In genomic region chr17:78528541-78528940, GRCh38 we compare ENCODE assay signal across 13 cellular contexts. TPM values are rescaled to one million over a fixed set of nuclear protein-coding genes. Genes with fewer than 3 reads are reported as not detected.
A peak's percentile ranks its signal among the peaks of the same experiment; 100 is the strongest.
DNase-seq lines count a peak whose midpoint lies in the region; ATAC-seq and TF ChIP-seq lines count a peak whose summit lies in the region.
"Had no signal": no experiment of that assay in that cellular context is flagged by ENCODE, and none has a peak within 500 bp of the region (broad histone marks: within the 10 kb centered on the region; RNA-seq: fewer than 3 reads in every experiment).

No MANE protein-coding gene starts in this region.

- POLR2A ChIA-PET in WTC11 (lab: Charles Lee), result no interaction called here

- H3K36me3 Mint-ChIP-seq in WTC11 (no peaks in the 10 kb centered on the region), natural killer cell (no peaks in the 10 kb centered on the region)

- H3K27ac Mint-ChIP-seq in WTC11 (no peak overlapping the region), natural killer cell (no peak overlapping the region)
- H3K27ac Mint-ChIP-seq: activated naive CD4-positive, alpha-beta T cell treated with anti-CD3 and anti-CD28 coated beads for 36 hours; stimulated activated naive CD8-positive, alpha-beta T cell treated with anti-CD3 and anti-CD28 coated beads, Interleukin-15, Interleukin-2, amounts not matched to agents 100 ng/mL and 50 ng/mL, for 24 hours had no signal

- peak; percentile 55 for DNase-seq in activated effector memory CD4-positive, alpha-beta T cell treated with anti-CD3 and anti-CD28 coated beads, Interleukin-2, amount 50 U/mL, for 16 hours
- no peak for DNase-seq in activated effector memory CD4-positive, alpha-beta T cell treated with Interleukin-2 at 50 U/mL for 16 hours
- DNase-seq in NCI-H2171 treated with DMSO at 0.1 percent for 48 hours (lab: John Stamatoyannopoulos, UW), result peak; percentile 97
- DNase-seq in WTC11 (ENCODE audit: low spot score), result no peak
- no peak for DNase-seq in AG08395 (ENCODE audit: low spot score)
- no peak for DNase-seq in natural killer cell
- DNase-seq: activated naive CD4-positive, alpha-beta T cell treated with anti-CD3 and anti-CD28 coated beads for 36 hours; Caco-2; foreskin keratinocyte had no signal

- no peaks in the 10 kb centered on the region; the same call in 1 of the 2 replicates for H3K27me3 Mint-ChIP-seq in WTC11 (ENCODE audit: low read depth)
- H3K27me3 Mint-ChIP-seq in natural killer cell (ENCODE audit: low read depth in 2 of 2), result no peaks in the 10 kb centered on the region
- H3K27me3 Mint-ChIP-seq: stimulated activated naive CD8-positive, alpha-beta T cell treated with anti-CD3 and anti-CD28 coated beads, Interleukin-15, Interleukin-2, amounts not matched to agents 100 ng/mL and 50 ng/mL, for 24 hours had no signal

- ATAC-seq in WTC11 (peak; percentile 79), GM19035 (IDR thresholded peaks at IDR 0.05; ENCODE audit: unreplicated experiment) (no peak), GM18858 (IDR thresholded peaks at IDR 0.05; ENCODE audit: unreplicated experiment) (no peak), natural killer cell (no peak)
- ATAC-seq: foreskin keratinocyte, SK-N-SH treated with all-trans-retinoic acid at 6 μM for 48 hours had no signal

- CTCF ChIA-PET in WTC11 (lab: Charles Lee), result interaction anchor here (0.9 kb wide), 1 partner anchor 39 kb away, joined by 3 read pairs; no protein-coding TSS in a partner anchor

- intact Hi-C loops in natural killer cell (cut with micrococcal nuclease), result no loop called here

- H3K4me3 Mint-ChIP-seq in WTC11, result no peak overlapping the region
- no peak overlapping the region for H3K4me3 Mint-ChIP-seq in natural killer cell
- H3K4me3 Mint-ChIP-seq: activated naive CD4-positive, alpha-beta T cell treated with anti-CD3 and anti-CD28 coated beads for 36 hours; stimulated activated naive CD8-positive, alpha-beta T cell treated with anti-CD3 and anti-CD28 coated beads, Interleukin-15, Interleukin-2, amounts not matched to agents 100 ng/mL and 50 ng/mL, for 24 hours had no signal

- H3K9me3 Mint-ChIP-seq in WTC11 (no peaks in the 10 kb centered on the region), natural killer cell (no peaks in the 10 kb centered on the region)
- H3K9me3 Mint-ChIP-seq: activated naive CD4-positive, alpha-beta T cell treated with anti-CD3 and anti-CD28 coated beads for 36 hours; stimulated activated naive CD8-positive, alpha-beta T cell treated with anti-CD3 and anti-CD28 coated beads, Interleukin-15, Interleukin-2, amounts not matched to agents 100 ng/mL and 50 ng/mL, for 24 hours had no signal

- TF ChIP-seq CTCF in WTC11 (IDR thresholded peaks at IDR 0.05) (no peak), natural killer cell (IDR thresholded peaks at IDR 0.05) (no peak)

- H3K4me1 Mint-ChIP-seq in WTC11 (peaks cover 9% of the 10 kb centered on the region), natural killer cell (peaks cover 0 to 5% of the 10 kb centered on the region in 2 donors)

TF ChIP-seq in WTC11, 78 proteins besides CTCF, POLR2A, EP300 and RAD21:
- no peak for TF ChIP-seq IRF2 (CRISPR knock-in tag; IDR thresholded peaks at IDR 0.05; ENCODE audit: borderline replicate concordance, low read depth)
- no peak for TF ChIP-seq ZNF671 (CRISPR knock-in tag; IDR thresholded peaks at IDR 0.05)
- TF ChIP-seq NR3C1 (CRISPR knock-in tag; conservative IDR thresholded peaks at IDR 0.05; ENCODE audit: low read depth), result no peak
- no peak for TF ChIP-seq ZNF396 (CRISPR knock-in tag; IDR thresholded peaks at IDR 0.05; ENCODE audit: borderline replicate concordance)
- TF ChIP-seq ZNF263 (CRISPR knock-in tag; IDR thresholded peaks at IDR 0.05; ENCODE audit: low read depth), result no peak
- TF ChIP-seq FOXK1 (CRISPR knock-in tag; IDR thresholded peaks at IDR 0.05), result no peak
- TF ChIP-seq ZBTB21 (CRISPR knock-in tag; IDR thresholded peaks at IDR 0.05; ENCODE audit: borderline replicate concordance), result no peak
- no peak for TF ChIP-seq NR1H2 (CRISPR knock-in tag; IDR thresholded peaks at IDR 0.05)
- TF ChIP-seq GRHL2 (CRISPR knock-in tag; IDR thresholded peaks at IDR 0.05; ENCODE audit: insufficient replicate concordance, severe bottlenecking), result no peak
- TF ChIP-seq SP1 (CRISPR knock-in tag; conservative IDR thresholded peaks at IDR 0.05), result no peak
- TF ChIP-seq ATF6 (CRISPR knock-in tag; IDR thresholded peaks at IDR 0.05), result no peak
- no peak for TF ChIP-seq ATF2 (CRISPR knock-in tag; IDR thresholded peaks at IDR 0.05; ENCODE audit: borderline replicate concordance, low read depth)
- no peak for TF ChIP-seq TP53 (CRISPR knock-in tag; IDR thresholded peaks at IDR 0.05)
- no peak for TF ChIP-seq AFF4 (CRISPR knock-in tag; IDR thresholded peaks at IDR 0.05; ENCODE audit: borderline replicate concordance)
- no peak for TF ChIP-seq ZNF423 (CRISPR knock-in tag; IDR thresholded peaks at IDR 0.05)

RNA-seq across cellular contexts. Expression of gene DNAH17, which starts 48.7 kb away (rescaled TPM):
- 0.73 to 0.94 TPM (median 0.87 TPM) in 3 replicates for total RNA-seq in WTC11 (2021)
- total RNA-seq in natural killer cell, result under 1 TPM; 0.16 to 0.25 (median 0.24) TPM

Comparison
In these comparisons a context has a peak if more than half of its experiments do, and no peak if none do; other contexts are left out.
1. DNase-seq: peak in activated effector memory CD4-positive, alpha-beta T cell treated with anti-CD3 and anti-CD28 coated beads, Interleukin-2, amount 50 U/mL, for 16 hours (single experiment) and NCI-H2171 treated with DMSO at 0.1 percent for 48 hours (single experiment); none in activated effector memory CD4-positive, alpha-beta T cell treated with Interleukin-2 at 50 U/mL for 16 hours (single experiment), WTC11 (single experiment), AG08395 (single experiment) and natural killer cell (single experiment).